Comparison of ENCODE assay signal across 12 cellular contexts in genomic region chr5:149938272-149938671, GRCh38. TPM values are rescaled to one million over a fixed set of nuclear protein-coding genes. Genes with fewer than 3 reads are reported as not detected.
A peak's percentile ranks its signal among the peaks of the same experiment; 100 is the strongest.
DNase-seq lines count a peak whose midpoint lies in the region; ATAC-seq and TF ChIP-seq lines count a peak whose summit lies in the region.
"Had no signal": no experiment of that assay in that cellular context is flagged by ENCODE, and none has a peak within 500 bp of the region (broad histone marks: within the 10 kb centered on the region; RNA-seq: fewer than 3 reads in every experiment).

No MANE protein-coding gene starts in this region.

- no peaks in the 10 kb centered on the region for H3K9me2 ChIP-seq in PC-9 (ENCODE audit: insufficient read depth)

- H3K9me3 ChIP-seq in PC-9 (ENCODE audit: insufficient read depth, low read depth) (no peaks in the 10 kb centered on the region), neutrophil (no peaks in the 10 kb centered on the region), vagina (no peaks in the 10 kb centered on the region)

- peak overlapping the region; percentile 99 for H3K27ac ChIP-seq in PC-9
- H3K27ac ChIP-seq in epithelial cell of prostate: peak overlapping the region; percentile 92
- peak overlapping the region; percentile 70 for H3K27ac ChIP-seq in neutrophil
- H3K27ac ChIP-seq in vagina: no peak overlapping the region

- no peaks in the 10 kb centered on the region for H3K36me3 ChIP-seq in PC-9 (ENCODE audit: low read depth)
- no peaks in the 10 kb centered on the region for H3K36me3 ChIP-seq in neutrophil
- H3K36me3 ChIP-seq in vagina: no peaks in the 10 kb centered on the region

- peaks cover 44% of the 10 kb centered on the region for H3F3A ChIP-seq in PC-9 (ENCODE audit: insufficient read depth, low read depth)

- POLR2A ChIA-PET in PC-9 (lab: Charles Lee; ENCODE audit: unreplicated experiment): no interaction called here

- BruUV-seq in PC-9 (replicated peaks; lab: Mats Ljungman, UMichigan): no TSS peak

- H3K27me3 ChIP-seq in PC-9 (ENCODE audit: insufficient read depth, low read depth) (no peaks in the 10 kb centered on the region), neutrophil (no peaks in the 10 kb centered on the region), vagina (no peaks in the 10 kb centered on the region)

- no peaks in the 10 kb centered on the region for H4K20me1 ChIP-seq in PC-9 (ENCODE audit: insufficient read depth)

- TF ChIP-seq CTCF in PC-9 (conservative IDR thresholded peaks at IDR 0.05): no peak
- TF ChIP-seq CTCF in neutrophil (IDR thresholded peaks at IDR 0.05): no peak
- no peak for TF ChIP-seq CTCF in vagina (IDR thresholded peaks at IDR 0.05)

- H2AFZ ChIP-seq in PC-9: no peak overlapping the region

- no peak for ATAC-seq in GM21723 (IDR thresholded peaks at IDR 0.05; ENCODE audit: unreplicated experiment)

- no peaks in the 10 kb centered on the region for H3K79me2 ChIP-seq in PC-9 (ENCODE audit: low read depth)

- CTCF ChIA-PET in PC-9 (lab: Charles Lee): no interaction called here

- intact Hi-C loops in PC-9 (cut with micrococcal nuclease; ENCODE audit: unreplicated experiment) (loop anchor here (2.0 kb wide), 3 partner anchors 51 to 331 kb away; no protein-coding TSS in a partner anchor), head of caudate nucleus (cut with DNase I) (no loop called here), vagina (cut with DNase I) (no loop called here)

- H3K4me2 ChIP-seq in PC-9: peak overlapping the region; percentile 81

- peak overlapping the region; percentile 1; the same call in 1 of the 2 replicates for H3K4me3 ChIP-seq in PC-9
- H3K4me3 ChIP-seq in neutrophil (ENCODE audit: low read depth in 1 of 2, low read length in 1 of 2): no peak overlapping the region
- H3K4me3 ChIP-seq in vagina: no peak overlapping the region

- DNase-seq in EH (ENCODE audit: low read depth) (peak; percentile 89), PC-9 (peak; percentile 85 to 91), epithelial cell of prostate (ENCODE audit: low read depth, low spot score) (peak; percentile 40), head of caudate nucleus (no peak), SKM-1 treated with dmso at 0.1 percent for 144 hours (lab: John Stamatoyannopoulos, UW; ENCODE audit: unreplicated experiment) (no peak), vagina (ENCODE audit: extremely low spot score in 2 of 2) (no peak)
- DNase-seq: activated CD4-positive, alpha-beta T cell treated with anti-CD3 and anti-CD28 coated beads, Interleukin-2, amount 50 U/mL, for 1 hour; caudate nucleus; NCI-H524; stimulated activated CD4-positive, alpha-beta T cell treated with anti-CD3 and anti-CD28 coated beads, Interleukin-4, amount 100 ng/mL, for 4 hours had no signal

- TF ChIP-seq POLR2A in vagina (IDR thresholded peaks at IDR 0.05): no peak

- H3K4me1 ChIP-seq in PC-9 (replicated peaks; ENCODE audit: insufficient read depth): peaks cover 59% of the 10 kb centered on the region
- H3K4me1 ChIP-seq in neutrophil (ENCODE audit: control insufficient read depth in 1 of 2, insufficient read depth in 1 of 2, low read depth in 1 of 2, low read length in 1 of 2): peaks cover 50% of the 10 kb centered on the region in 2 experiments
- H3K4me1 ChIP-seq in vagina: peaks cover 21% of the 10 kb centered on the region

RNA-seq across cellular contexts. Expression of gene PDE6A, which starts 6.3 kb away (rescaled TPM):
- 0.35 and 0.50 TPM in 2 replicates for total RNA-seq in PC-9 (2021)
- total RNA-seq in vagina: 0.25 TPM

RNA-seq across cellular contexts. Expression of gene SLC26A2, which starts 22.3 kb away (rescaled TPM):
- 10.2 and 13.5 TPM in 2 replicates for total RNA-seq in PC-9 (2021)
- 13.3 TPM for total RNA-seq in vagina

Comparison
In these comparisons a context has a peak if more than half of its experiments do, and no peak if none do; other contexts are left out.
1. DNase-seq: peak in EH (single experiment), PC-9 (2 of 2) and epithelial cell of prostate (single experiment); none in head of caudate nucleus (0 of 42), SKM-1 treated with dmso at 0.1 percent for 144 hours (single experiment) and vagina (0 of 2).